1 cellular context compared by ENCODE assay signal in genomic region chr10:78972947-78973900, GRCh38.
A peak's percentile ranks its signal among the peaks of the same experiment; 100 is the strongest.
TF ChIP-seq lines count a peak whose summit lies in the region.

No MANE protein-coding gene starts in this region.

TF ChIP-seq in HepG2, 621 proteins besides CTCF, POLR2A, EP300 and RAD21 (continued from another document and continues in another):
- TF ChIP-seq, protein P1, sequence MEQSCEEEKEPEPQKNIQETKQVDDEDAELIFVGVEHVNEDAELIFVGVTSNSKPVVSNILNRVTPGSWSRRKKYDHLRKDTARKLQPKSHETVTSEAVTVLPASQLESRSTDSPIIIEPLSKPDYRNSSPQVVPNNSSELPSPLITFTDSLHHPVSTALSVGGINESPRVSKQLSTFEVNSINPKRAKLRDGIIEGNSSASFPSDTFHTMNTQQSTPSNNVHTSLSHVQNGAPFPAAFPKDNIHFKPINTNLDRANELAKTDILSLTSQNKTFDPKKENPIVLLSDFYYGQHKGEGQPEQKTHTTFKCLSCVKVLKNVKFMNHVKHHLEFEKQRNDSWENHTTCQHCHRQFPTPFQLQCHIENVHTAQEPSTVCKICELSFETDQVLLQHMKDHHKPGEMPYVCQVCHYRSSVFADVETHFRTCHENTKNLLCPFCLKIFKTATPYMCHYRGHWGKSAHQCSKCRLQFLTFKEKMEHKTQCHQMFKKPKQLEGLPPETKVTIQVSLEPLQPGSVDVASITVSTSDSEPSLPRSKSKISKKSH (CRISPR knock-in tag; IDR thresholded peaks at IDR 0.05; ENCODE audit: borderline replicate concordance), result no peak
- TF ChIP-seq TGIF2 (CRISPR knock-in tag; IDR thresholded peaks at IDR 0.05), result peak; percentile 89
- TF ChIP-seq HIC2 (CRISPR knock-in tag; IDR thresholded peaks at IDR 0.05; ENCODE audit: low read depth), result no peak; the same call in 1 of the 2 replicates
- no peak for TF ChIP-seq RFX3 (CRISPR knock-in tag; IDR thresholded peaks at IDR 0.05)
- TF ChIP-seq AGO2 (optimal IDR thresholded peaks at IDR 0.05; ENCODE audit: low read depth, low read length), result peak; percentile 95
- no peak for TF ChIP-seq PITX1 (CRISPR knock-in tag; IDR thresholded peaks at IDR 0.05)
- no peak for TF ChIP-seq ZNF12 (CRISPR knock-in tag; IDR thresholded peaks at IDR 0.05)
- TF ChIP-seq ZBTB42 (CRISPR knock-in tag; IDR thresholded peaks at IDR 0.05), result no peak
- TF ChIP-seq PRDM10 (CRISPR knock-in tag; IDR thresholded peaks at IDR 0.05; ENCODE audit: low read depth), result no peak
- TF ChIP-seq ZFP1 (CRISPR knock-in tag; IDR thresholded peaks at IDR 0.05), result 0 out of 2 replicates have a peak, but pooled peaks have one; percentile 20
- no peak for TF ChIP-seq CHD2 (IDR thresholded peaks at IDR 0.05; ENCODE audit: low read depth, low read length)
- TF ChIP-seq ZNF337 (CRISPR knock-in tag; IDR thresholded peaks at IDR 0.05; ENCODE audit: borderline replicate concordance, low read depth), result no peak
- TF ChIP-seq, protein P2, sequence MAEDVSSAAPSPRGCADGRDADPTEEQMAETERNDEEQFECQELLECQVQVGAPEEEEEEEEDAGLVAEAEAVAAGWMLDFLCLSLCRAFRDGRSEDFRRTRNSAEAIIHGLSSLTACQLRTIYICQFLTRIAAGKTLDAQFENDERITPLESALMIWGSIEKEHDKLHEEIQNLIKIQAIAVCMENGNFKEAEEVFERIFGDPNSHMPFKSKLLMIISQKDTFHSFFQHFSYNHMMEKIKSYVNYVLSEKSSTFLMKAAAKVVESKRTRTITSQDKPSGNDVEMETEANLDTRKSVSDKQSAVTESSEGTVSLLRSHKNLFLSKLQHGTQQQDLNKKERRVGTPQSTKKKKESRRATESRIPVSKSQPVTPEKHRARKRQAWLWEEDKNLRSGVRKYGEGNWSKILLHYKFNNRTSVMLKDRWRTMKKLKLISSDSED (CRISPR knock-in tag; IDR thresholded peaks at IDR 0.05), result no peak
- peak; percentile 90 for TF ChIP-seq ZNF746 (CRISPR knock-in tag; IDR thresholded peaks at IDR 0.05)
- TF ChIP-seq ZNF331 (CRISPR knock-in tag; IDR thresholded peaks at IDR 0.05), result peak; percentile 59; the same call in 1 of the 2 replicates
- TF ChIP-seq, protein P3, sequence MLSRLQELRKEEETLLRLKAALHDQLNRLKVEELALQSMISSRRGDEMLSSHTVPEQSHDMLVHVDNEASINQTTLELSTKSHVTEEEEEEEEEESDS (CRISPR knock-in tag; IDR thresholded peaks at IDR 0.05; ENCODE audit: borderline replicate concordance), result 0 out of 2 replicates have a peak, but pooled peaks have one; percentile 27
- TF ChIP-seq SIX4 (CRISPR knock-in tag; IDR thresholded peaks at IDR 0.05), result no peak
- no peak for TF ChIP-seq PRMT3 (CRISPR knock-in tag; IDR thresholded peaks at IDR 0.05; ENCODE audit: borderline replicate concordance, low read depth)
- TF ChIP-seq, protein P4, sequence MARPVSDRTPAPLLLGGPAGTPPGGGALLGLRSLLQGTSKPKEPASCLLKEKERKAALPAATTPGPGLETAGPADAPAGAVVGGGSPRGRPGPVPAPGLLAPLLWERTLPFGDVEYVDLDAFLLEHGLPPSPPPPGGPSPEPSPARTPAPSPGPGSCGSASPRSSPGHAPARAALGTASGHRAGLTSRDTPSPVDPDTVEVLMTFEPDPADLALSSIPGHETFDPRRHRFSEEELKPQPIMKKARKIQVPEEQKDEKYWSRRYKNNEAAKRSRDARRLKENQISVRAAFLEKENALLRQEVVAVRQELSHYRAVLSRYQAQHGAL (CRISPR knock-in tag; IDR thresholded peaks at IDR 0.05; ENCODE audit: not compliant biosample characterization), result no peak
- TF ChIP-seq PATZ1 (CRISPR knock-in tag; IDR thresholded peaks at IDR 0.05), result peak; percentile 91
- TF ChIP-seq, protein P5, sequence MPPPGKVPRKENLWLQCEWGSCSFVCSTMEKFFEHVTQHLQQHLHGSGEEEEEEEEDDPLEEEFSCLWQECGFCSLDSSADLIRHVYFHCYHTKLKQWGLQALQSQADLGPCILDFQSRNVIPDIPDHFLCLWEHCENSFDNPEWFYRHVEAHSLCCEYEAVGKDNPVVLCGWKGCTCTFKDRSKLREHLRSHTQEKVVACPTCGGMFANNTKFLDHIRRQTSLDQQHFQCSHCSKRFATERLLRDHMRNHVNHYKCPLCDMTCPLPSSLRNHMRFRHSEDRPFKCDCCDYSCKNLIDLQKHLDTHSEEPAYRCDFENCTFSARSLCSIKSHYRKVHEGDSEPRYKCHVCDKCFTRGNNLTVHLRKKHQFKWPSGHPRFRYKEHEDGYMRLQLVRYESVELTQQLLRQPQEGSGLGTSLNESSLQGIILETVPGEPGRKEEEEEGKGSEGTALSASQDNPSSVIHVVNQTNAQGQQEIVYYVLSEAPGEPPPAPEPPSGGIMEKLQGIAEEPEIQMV (CRISPR knock-in tag; IDR thresholded peaks at IDR 0.05; ENCODE audit: low read depth), result no peak
- TF ChIP-seq PCBP2 (optimal IDR thresholded peaks at IDR 0.05; ENCODE audit: low read depth, low read length, poor library complexity, severe bottlenecking), result no peak
- 0 out of 2 replicates have a peak, but pooled peaks have one; percentile 28 for TF ChIP-seq FLYWCH1 (CRISPR knock-in tag; IDR thresholded peaks at IDR 0.05)
- TF ChIP-seq, protein P6, sequence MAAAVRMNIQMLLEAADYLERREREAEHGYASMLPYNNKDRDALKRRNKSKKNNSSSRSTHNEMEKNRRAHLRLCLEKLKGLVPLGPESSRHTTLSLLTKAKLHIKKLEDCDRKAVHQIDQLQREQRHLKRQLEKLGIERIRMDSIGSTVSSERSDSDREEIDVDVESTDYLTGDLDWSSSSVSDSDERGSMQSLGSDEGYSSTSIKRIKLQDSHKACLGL (CRISPR knock-in tag; IDR thresholded peaks at IDR 0.05), result 0 out of 2 replicates have a peak, but pooled peaks have one; percentile 4
- no peak for TF ChIP-seq ZFP37 (CRISPR knock-in tag; IDR thresholded peaks at IDR 0.05; ENCODE audit: borderline replicate concordance)
- TF ChIP-seq, protein P7, sequence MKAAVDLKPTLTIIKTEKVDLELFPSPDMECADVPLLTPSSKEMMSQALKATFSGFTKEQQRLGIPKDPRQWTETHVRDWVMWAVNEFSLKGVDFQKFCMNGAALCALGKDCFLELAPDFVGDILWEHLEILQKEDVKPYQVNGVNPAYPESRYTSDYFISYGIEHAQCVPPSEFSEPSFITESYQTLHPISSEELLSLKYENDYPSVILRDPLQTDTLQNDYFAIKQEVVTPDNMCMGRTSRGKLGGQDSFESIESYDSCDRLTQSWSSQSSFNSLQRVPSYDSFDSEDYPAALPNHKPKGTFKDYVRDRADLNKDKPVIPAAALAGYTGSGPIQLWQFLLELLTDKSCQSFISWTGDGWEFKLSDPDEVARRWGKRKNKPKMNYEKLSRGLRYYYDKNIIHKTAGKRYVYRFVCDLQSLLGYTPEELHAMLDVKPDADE (CRISPR knock-in tag; IDR thresholded peaks at IDR 0.05), result peak; percentile 46; the same call in 1 of the 2 replicates
- TF ChIP-seq, protein P8, sequence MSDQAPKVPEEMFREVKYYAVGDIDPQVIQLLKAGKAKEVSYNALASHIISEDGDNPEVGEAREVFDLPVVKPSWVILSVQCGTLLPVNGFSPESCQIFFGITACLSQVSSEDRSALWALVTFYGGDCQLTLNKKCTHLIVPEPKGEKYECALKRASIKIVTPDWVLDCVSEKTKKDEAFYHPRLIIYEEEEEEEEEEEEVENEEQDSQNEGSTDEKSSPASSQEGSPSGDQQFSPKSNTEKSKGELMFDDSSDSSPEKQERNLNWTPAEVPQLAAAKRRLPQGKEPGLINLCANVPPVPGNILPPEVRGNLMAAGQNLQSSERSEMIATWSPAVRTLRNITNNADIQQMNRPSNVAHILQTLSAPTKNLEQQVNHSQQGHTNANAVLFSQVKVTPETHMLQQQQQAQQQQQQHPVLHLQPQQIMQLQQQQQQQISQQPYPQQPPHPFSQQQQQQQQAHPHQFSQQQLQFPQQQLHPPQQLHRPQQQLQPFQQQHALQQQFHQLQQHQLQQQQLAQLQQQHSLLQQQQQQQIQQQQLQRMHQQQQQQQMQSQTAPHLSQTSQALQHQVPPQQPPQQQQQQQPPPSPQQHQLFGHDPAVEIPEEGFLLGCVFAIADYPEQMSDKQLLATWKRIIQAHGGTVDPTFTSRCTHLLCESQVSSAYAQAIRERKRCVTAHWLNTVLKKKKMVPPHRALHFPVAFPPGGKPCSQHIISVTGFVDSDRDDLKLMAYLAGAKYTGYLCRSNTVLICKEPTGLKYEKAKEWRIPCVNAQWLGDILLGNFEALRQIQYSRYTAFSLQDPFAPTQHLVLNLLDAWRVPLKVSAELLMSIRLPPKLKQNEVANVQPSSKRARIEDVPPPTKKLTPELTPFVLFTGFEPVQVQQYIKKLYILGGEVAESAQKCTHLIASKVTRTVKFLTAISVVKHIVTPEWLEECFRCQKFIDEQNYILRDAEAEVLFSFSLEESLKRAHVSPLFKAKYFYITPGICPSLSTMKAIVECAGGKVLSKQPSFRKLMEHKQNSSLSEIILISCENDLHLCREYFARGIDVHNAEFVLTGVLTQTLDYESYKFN (CRISPR knock-in tag; conservative IDR thresholded peaks at IDR 0.05), result peak; percentile 58; the same call in 1 of the 2 replicates
- TF ChIP-seq HNF1B (CRISPR knock-in tag; IDR thresholded peaks at IDR 0.05), result no peak; the same call in 1 of the 2 replicates
- no peak for TF ChIP-seq ZSCAN9 (CRISPR knock-in tag; IDR thresholded peaks at IDR 0.05; ENCODE audit: borderline replicate concordance)
- TF ChIP-seq CCDC6 (CRISPR knock-in tag; IDR thresholded peaks at IDR 0.05), result peak; percentile 42; the same call in 1 of the 2 replicates
